Comparison of ENCODE assay signal across 8 cellular contexts in genomic region chr22:25404923-25405853, GRCh38.
A peak's percentile ranks its signal among the peaks of the same experiment; 100 is the strongest.
DNase-seq lines count a peak whose midpoint lies in the region; ATAC-seq and TF ChIP-seq lines count a peak whose summit lies in the region.

No MANE protein-coding gene starts in this region.

- peak; percentile 59 for ATAC-seq in GM21723 (IDR thresholded peaks at IDR 0.05; ENCODE audit: unreplicated experiment)

- no TSS peak for BruUV-seq in Calu3 (replicated peaks; lab: Mats Ljungman, UMichigan)

- H3K36me3 Mint-ChIP-seq in Calu3 (ENCODE audit: insufficient read depth, unreplicated experiment) (peaks cover 33% of the 10 kb centered on the region), endothelial cell (ENCODE audit: low read depth, unreplicated experiment) (peaks cover 12% of the 10 kb centered on the region)

- H3K27ac Mint-ChIP-seq in Calu3 (ENCODE audit: unreplicated experiment) = peak overlapping the region; percentile 55
- no peak overlapping the region for H3K27ac Mint-ChIP-seq in endothelial cell (ENCODE audit: unreplicated experiment)

- H3K27me3 Mint-ChIP-seq in Calu3 (ENCODE audit: unreplicated experiment) = peaks cover 10% of the 10 kb centered on the region
- peaks cover 17% of the 10 kb centered on the region for H3K27me3 Mint-ChIP-seq in endothelial cell (ENCODE audit: unreplicated experiment)

- intact Hi-C loops in Calu3 (cut with micrococcal nuclease; ENCODE audit: unreplicated experiment) = loop anchor here (5.0 kb wide), 1 partner anchor 43 kb away; no protein-coding TSS in a partner anchor

- peak; percentile 73 for DNase-seq in Calu3
- peak; percentile 7 for DNase-seq in NCI-H446 treated with DMSO at 0.1 percent for 48 hours (lab: John Stamatoyannopoulos, UW)
- peak; percentile 71 for DNase-seq in activated CD8-positive, alpha-beta memory T cell treated with anti-CD3 and anti-CD28 coated beads, Interleukin-2, amount 50 U/mL, for 4 hours
- DNase-seq in endothelial cell (ENCODE audit: low spot score) = peak; percentile 55
- DNase-seq in middle frontal gyrus (ENCODE audit: extremely low spot score, low spot score) = peak; percentile 28
- peak; percentile 21 to 50 for DNase-seq in stimulated activated CD8-positive, alpha-beta memory T cell treated with anti-CD3 and anti-CD28 coated beads, Interleukin-2, amount 100 ng/mL, for 1 hour (ENCODE audit: low read depth in 2 of 2)
- no peak for DNase-seq in COR-L47 (lab: John Stamatoyannopoulos, UW)

- CTCF ChIA-PET in Calu3 (lab: Charles Lee) = interaction anchor here (1.4 kb wide), 1 partner anchor 43 kb away, joined by 3 read pairs; no protein-coding TSS in a partner anchor

- TF ChIP-seq CTCF in Calu3 (IDR thresholded peaks at IDR 0.05; ENCODE audit: unreplicated experiment) (no peak), endothelial cell (IDR thresholded peaks at IDR 0.05; ENCODE audit: unreplicated experiment) (no peak)

- H3K9me3 Mint-ChIP-seq in Calu3 (ENCODE audit: low read depth, unreplicated experiment) (no peaks in the 10 kb centered on the region), endothelial cell (ENCODE audit: unreplicated experiment) (no peaks in the 10 kb centered on the region)

- peaks cover 35% of the 10 kb centered on the region for H3K4me1 Mint-ChIP-seq in Calu3 (ENCODE audit: low read depth, unreplicated experiment)
- H3K4me1 Mint-ChIP-seq in endothelial cell (ENCODE audit: unreplicated experiment) = peaks cover 24% of the 10 kb centered on the region

- peak overlapping the region; percentile 78 for H3K4me3 Mint-ChIP-seq in Calu3 (ENCODE audit: low read depth, unreplicated experiment)
- peak overlapping the region; percentile 88 for H3K4me3 Mint-ChIP-seq in endothelial cell (ENCODE audit: unreplicated experiment)
